ENCODE assay signal across 1 cellular context in the genomic region with DNA sequence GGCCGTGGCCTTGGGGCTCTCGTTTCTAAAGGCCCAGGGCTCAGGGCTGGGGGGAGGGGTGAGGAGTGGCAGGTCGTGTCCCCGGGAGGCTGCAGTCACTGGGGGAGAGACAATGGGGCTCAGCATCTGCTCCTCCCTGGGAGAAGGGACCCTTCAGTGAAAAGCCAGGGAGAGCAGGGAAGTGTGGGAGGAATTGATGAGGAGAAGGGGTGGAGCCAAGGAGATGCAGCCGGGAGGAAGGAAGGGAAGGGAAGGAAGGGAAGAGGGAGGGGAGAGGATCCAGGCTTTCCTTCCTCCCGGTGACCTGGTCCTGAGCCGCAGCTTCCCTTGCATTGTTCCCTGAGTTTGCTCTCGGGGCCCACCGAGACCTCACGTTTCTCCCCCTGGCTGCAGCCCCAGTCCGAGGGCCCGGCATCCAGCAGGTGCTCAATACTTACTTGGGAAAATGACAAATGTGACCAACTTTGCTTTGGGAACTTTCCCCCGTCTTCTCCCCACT.
TF ChIP-seq lines count a peak whose summit lies in the region.

No MANE protein-coding gene starts in this region.

TF ChIP-seq in IMR-90, 13 proteins besides CTCF, POLR2A, EP300 and RAD21 (continued from another document):
- TF ChIP-seq, protein P1, sequence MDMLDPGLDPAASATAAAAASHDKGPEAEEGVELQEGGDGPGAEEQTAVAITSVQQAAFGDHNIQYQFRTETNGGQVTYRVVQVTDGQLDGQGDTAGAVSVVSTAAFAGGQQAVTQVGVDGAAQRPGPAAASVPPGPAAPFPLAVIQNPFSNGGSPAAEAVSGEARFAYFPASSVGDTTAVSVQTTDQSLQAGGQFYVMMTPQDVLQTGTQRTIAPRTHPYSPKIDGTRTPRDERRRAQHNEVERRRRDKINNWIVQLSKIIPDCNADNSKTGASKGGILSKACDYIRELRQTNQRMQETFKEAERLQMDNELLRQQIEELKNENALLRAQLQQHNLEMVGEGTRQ (IDR thresholded peaks at IDR 0.05; ENCODE audit: low read depth, low read length) = no peak
